ENCODE assay signal across 8 cellular contexts in genomic region chr4:76212851-76213414, GRCh38. TPM values are rescaled to one million over a fixed set of nuclear protein-coding genes. Genes with fewer than 3 reads are reported as not detected.
DNase-seq lines count a peak whose midpoint lies in the region; ATAC-seq, FAIRE-seq and TF ChIP-seq lines count a peak whose summit lies in the region.

No MANE protein-coding gene starts in this region.

- no peaks in the 10 kb centered on the region for H3K79me2 ChIP-seq in SU-DHL-6 (ENCODE audit: insufficient read depth, low read length)

- DNase-seq in GM19239 (ENCODE audit: insufficient read length, low spot score) (no peak), MCF 10A (ENCODE audit: unreplicated experiment) (peak; percentile 59), left colon (peak in 1 of 2 donors; percentile 58), NOMO-1 treated with DMSO at 0.1 percent for 48 hours (lab: John Stamatoyannopoulos, UW; ENCODE audit: unreplicated experiment) (no peak)
- DNase-seq in stimulated activated CD8-positive, alpha-beta memory T cell treated with anti-CD3 and anti-CD28 coated beads, Interleukin-4, amount 100 ng/mL, for 24 hours (ENCODE audit: low read depth), result peak; percentile 5

- H3K4me3 ChIP-seq in SU-DHL-6 (ENCODE audit: insufficient read depth, low read length, poor library complexity, severe bottlenecking), result no peak overlapping the region

- H3K4me1 Mint-ChIP-seq in MCF 10A (ENCODE audit: insufficient read depth, unreplicated experiment), result peaks cover 53% of the 10 kb centered on the region

- H3K36me3 ChIP-seq in SU-DHL-6 (ENCODE audit: low read length), result no peaks in the 10 kb centered on the region

- peak; percentile 82 for FAIRE-seq in GM19239 (lab: Jason Lieb, UNC)

- H3K9me3 ChIP-seq in SU-DHL-6 (ENCODE audit: insufficient read depth, low read length), result no peaks in the 10 kb centered on the region

- H3K9ac ChIP-seq in SU-DHL-6 (ENCODE audit: low read length), result peak overlapping the region; percentile 50; the same call in 1 of the 2 replicates

- TF ChIP-seq CTCF in 22Rv1 (IDR thresholded peaks at IDR 0.05) (no peak), SU-DHL-6 (IDR thresholded peaks at IDR 0.05; ENCODE audit: insufficient read depth, low read length, poor library complexity, severe bottlenecking) (no peak), MCF 10A (IDR thresholded peaks at IDR 0.05; ENCODE audit: unreplicated experiment) (no peak)

- peak overlapping the region; percentile 92 for H3K27ac ChIP-seq in 22Rv1
- H3K27ac ChIP-seq in SU-DHL-6 (ENCODE audit: low read depth, low read length), result no peak overlapping the region

- peak overlapping the region; percentile 73 for H3K4me2 ChIP-seq in SU-DHL-6 (ENCODE audit: low read depth, low read length, poor library complexity, severe bottlenecking)

- peak overlapping the region; percentile 78 for H3K27ac Mint-ChIP-seq in MCF 10A (ENCODE audit: low read depth, unreplicated experiment)

- intact Hi-C loops in MCF 10A (cut with micrococcal nuclease), result loop anchor here (1.0 to 5.0 kb wide), 3 partner anchors 15 to 94 kb away; partner anchors contain the start of gene STBD1
- intact Hi-C loops in left colon (cut with DNase I, micrococcal nuclease), result no loop called here

- no peaks in the 10 kb centered on the region for H3K27me3 ChIP-seq in SU-DHL-6 (ENCODE audit: low read length)

- no peaks in the 10 kb centered on the region for H4K20me1 ChIP-seq in SU-DHL-6 (ENCODE audit: low read depth, low read length)

- no peaks in the 10 kb centered on the region for H3K9me2 ChIP-seq in SU-DHL-6 (replicated peaks; ENCODE audit: insufficient read depth, low read length)

- CTCF ChIA-PET in MCF 10A (lab: Yijun Ruan, JAX), result interaction anchor here (0.6 to 2.4 kb wide), 5 partner anchors 33 to 322 kb away, joined by 3 to 7 read pairs (median 3); no protein-coding TSS in a partner anchor

- H3F3A ChIP-seq in SU-DHL-6 (ENCODE audit: insufficient read depth), result no peaks in the 10 kb centered on the region

- H2AFZ ChIP-seq in SU-DHL-6 (ENCODE audit: low read depth, low read length, severe bottlenecking), result peak overlapping the region; percentile 59

- POLR2A ChIA-PET in MCF 10A (lab: Yijun Ruan, JAX), result interaction anchor here (0.7 to 10.1 kb wide), 22 partner anchors 9 to 476 kb away, joined by 3 to 90 read pairs (median 4); partner anchors contain the start of genes FAM47E, NUP54, SHROOM3 and STBD1

- peak overlapping the region; percentile 74 for H3K4me3 Mint-ChIP-seq in MCF 10A (ENCODE audit: unreplicated experiment)

- no TSS peak for BruUV-seq in MCF 10A (replicated peaks; lab: Mats Ljungman, UMichigan)

- ATAC-seq in left colon (peak; percentile 28), GM19023 (IDR thresholded peaks at IDR 0.05; ENCODE audit: unreplicated experiment) (no peak)

- H3K27me3 Mint-ChIP-seq in MCF 10A (ENCODE audit: insufficient read depth, unreplicated experiment), result no peaks in the 10 kb centered on the region

- H3K9me3 Mint-ChIP-seq in MCF 10A (ENCODE audit: unreplicated experiment), result no peaks in the 10 kb centered on the region

- peaks cover 8% of the 10 kb centered on the region for H3K36me3 Mint-ChIP-seq in MCF 10A (ENCODE audit: insufficient read depth, unreplicated experiment)

RNA-seq across cellular contexts. Expression of gene SCARB2, which starts 0.7 kb away (rescaled TPM):
- 67.2 and 71.4 TPM in 2 replicates for total RNA-seq in MCF 10A (2022)
- total RNA-seq in left colon, result 100 to 1,000 TPM; 176 to 179 TPM

RNA-seq across cellular contexts. Expression of gene FAM47E, which starts 38.6 kb away (rescaled TPM):
- 1.0 TPM in 2 replicates for total RNA-seq in MCF 10A (2022)
- total RNA-seq in left colon, result 1 to 10 TPM; 6.1 to 6.5 TPM

Comparison
In these comparisons a context has a peak if more than half of its experiments do, and no peak if none do; other contexts are left out.
1. DNase-seq: peak in MCF 10A (single experiment) and stimulated activated CD8-positive, alpha-beta memory T cell treated with anti-CD3 and anti-CD28 coated beads, Interleukin-4, amount 100 ng/mL, for 24 hours (single experiment); none in GM19239 (single experiment) and NOMO-1 treated with DMSO at 0.1 percent for 48 hours (single experiment).